In genomic region chr7:41199136-41199535, GRCh38 we compare ENCODE assay signal across 25 cellular contexts.
DNase-seq lines count a peak whose midpoint lies in the region; ATAC-seq and TF ChIP-seq lines count a peak whose summit lies in the region.
"Had no signal": no experiment of that assay in that cellular context is flagged by ENCODE, and none has a peak within 500 bp of the region (broad histone marks: within the 10 kb centered on the region; RNA-seq: fewer than 3 reads in every experiment).

No MANE protein-coding gene starts in this region.

- no peaks in the 10 kb centered on the region for H3K27me3 ChIP-seq in left ventricle myocardium inferior (ENCODE audit: low read depth)
- H3K27me3 ChIP-seq: BLaER1 treated with 17β-estradiol and CSF1 and Interleukin-3, amounts not matched to agents 10 nM and 100 nM had no signal

- no peaks in the 10 kb centered on the region for H3K36me3 ChIP-seq in left ventricle myocardium inferior
- H3K36me3 ChIP-seq: BLaER1 treated with 17β-estradiol and CSF1 and Interleukin-3, amounts not matched to agents 10 nM and 100 nM had no signal

- no peak overlapping the region for H3K4me3 ChIP-seq in left ventricle myocardium inferior
- H3K4me3 ChIP-seq: A549; BLaER1 treated with 17β-estradiol and CSF1 and Interleukin-3, amounts not matched to agents 10 nM and 100 nM; GM12878 had no signal

- H3K4me1 ChIP-seq in left ventricle myocardium inferior, result no peaks in the 10 kb centered on the region
- H3K4me1 ChIP-seq: A549; BLaER1 treated with 17β-estradiol and CSF1 and Interleukin-3, amounts not matched to agents 10 nM and 100 nM had no signal

- ATAC-seq in natural killer cell, result no peak
- no peak for ATAC-seq in HG02798 (IDR thresholded peaks at IDR 0.05; ENCODE audit: poor library complexity, unreplicated experiment)
- ATAC-seq: A549; CD8-positive, alpha-beta T cell; GM12878 had no signal

- DNase-seq in COLO829 (ENCODE audit: low spot score) (peak; percentile 71), SK-MEL-5 (ENCODE audit: low read depth, low spot score) (peak; percentile 69), foreskin melanocyte (peak; percentile 29), pons (ENCODE audit: low spot score) (peak; percentile 32), natural killer cell (no peak), left ventricle myocardium inferior (no peak), KBM-7 (no peak)
- DNase-seq: AML-193; CD4-positive, alpha-beta T cell; CD8-positive, alpha-beta T cell; COR-L47; DMS 273 treated with DMSO at 0.1 percent for 48 hours; DMS153; DMS53; DMS79; DND-41; EL; GDM1 had no signal

- no peak overlapping the region for H3K27ac Mint-ChIP-seq in natural killer cell
- H3K27ac Mint-ChIP-seq: B cell; CD4-positive, alpha-beta T cell; CD8-positive, alpha-beta T cell had no signal

- H3K4me1 Mint-ChIP-seq in natural killer cell, result no peaks in the 10 kb centered on the region
- H3K4me1 Mint-ChIP-seq: B cell had no signal

- TF ChIP-seq CTCF in natural killer cell (IDR thresholded peaks at IDR 0.05) (no peak), left ventricle myocardium inferior (IDR thresholded peaks at IDR 0.05; ENCODE audit: borderline replicate concordance) (no peak)

- no peak overlapping the region for H3K4me3 Mint-ChIP-seq in natural killer cell
- H3K4me3 Mint-ChIP-seq: B cell; CD4-positive, alpha-beta T cell; CD8-positive, alpha-beta T cell had no signal

- H3K36me3 Mint-ChIP-seq in natural killer cell, result no peaks in the 10 kb centered on the region
- H3K36me3 Mint-ChIP-seq: CD8-positive, alpha-beta T cell had no signal

- in situ Hi-C loops in SK-MEL-5 (cut with HindIII; ENCODE audit: low pct_unique_long_range_greater_than_20kb, low sequenced_read_pairs) (no loop called here), KBM-7 (cut with MboI; ENCODE audit: low pct_unique_long_range_greater_than_20kb, low sequenced_read_pairs) (no loop called here)

- no peaks in the 10 kb centered on the region for H3K27me3 Mint-ChIP-seq in natural killer cell (ENCODE audit: low read depth in 2 of 2)
- H3K27me3 Mint-ChIP-seq: B cell; CD4-positive, alpha-beta T cell had no signal

- intact Hi-C loops in natural killer cell (cut with micrococcal nuclease) (no loop called here), left ventricle myocardium inferior (cut with micrococcal nuclease) (no loop called here)

- peaks cover 5 to 7% of the 10 kb centered on the region in 2 donors for H3K9me3 Mint-ChIP-seq in natural killer cell
- H3K9me3 Mint-ChIP-seq: CD8-positive, alpha-beta T cell had no signal

- H3K27ac ChIP-seq in left ventricle myocardium inferior (replicated peaks), result no peak overlapping the region
- H3K27ac ChIP-seq: 22Rv1; A549; BLaER1 treated with 17β-estradiol and CSF1 and Interleukin-3, amounts not matched to agents 10 nM and 100 nM; C4-2B had no signal

- no peaks in the 10 kb centered on the region for H3K9me3 ChIP-seq in left ventricle myocardium inferior (replicated peaks)
- H3K9me3 ChIP-seq: A549; BLaER1 treated with 17β-estradiol and CSF1 and Interleukin-3, amounts not matched to agents 10 nM and 100 nM had no signal

Comparison
In these comparisons a context has a peak if more than half of its experiments do, and no peak if none do; other contexts are left out.
1. DNase-seq: peak in COLO829 (single experiment), SK-MEL-5 (single experiment), foreskin melanocyte (single experiment) and pons (single experiment); none in natural killer cell (single experiment), left ventricle myocardium inferior (single experiment) and KBM-7 (single experiment).